In the genomic region with DNA sequence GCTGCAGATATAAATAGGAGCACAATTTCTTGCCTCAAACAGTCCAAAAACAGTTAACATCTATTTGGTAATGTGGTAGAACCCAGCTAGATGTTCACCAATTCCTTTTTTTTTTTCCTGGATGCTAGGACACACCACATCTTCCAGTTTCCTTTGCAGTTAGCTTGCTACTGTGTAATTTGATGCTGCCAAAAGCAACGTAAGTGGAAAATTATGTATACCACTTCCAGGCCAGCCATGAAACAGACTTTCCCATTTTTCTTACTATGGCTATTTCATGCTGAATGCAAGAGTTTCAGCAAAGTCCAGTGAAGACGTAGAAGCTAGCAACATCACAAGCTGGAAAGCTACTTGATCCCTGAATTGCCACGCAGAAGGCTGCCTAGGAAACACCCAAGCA, we compare ENCODE assay signal across 29 cellular contexts.
DNase-seq lines count a peak whose midpoint lies in the region; ATAC-seq and TF ChIP-seq lines count a peak whose summit lies in the region.
"Had no signal": no experiment of that assay in that cellular context is flagged by ENCODE, and none has a peak within 500 bp of the region (broad histone marks: within the 10 kb centered on the region; RNA-seq: fewer than 3 reads in every experiment).

No MANE protein-coding gene starts in this region.

- peaks cover 8% of the 10 kb centered on the region for H3K9me3 Mint-ChIP-seq in nephron progenitor cell
- H3K9me3 Mint-ChIP-seq: stimulated activated naive CD8-positive, alpha-beta T cell treated with anti-CD3 and anti-CD28 coated beads, Interleukin-15, Interleukin-2, amounts not matched to agents 100 ng/mL and 50 ng/mL, for 24 hours; T-helper 1 cell treated with Interleukin-12 subunit alpha and Interleukin-12 subunit beta and Interleukin-4 antibody, amounts not matched to agents 30 μg/mL and 1 μg/mL, for 36 hours had no signal

- H3K9me1 ChIP-seq in IMR-90 (ENCODE audit: insufficient read depth, low read length): no peaks in the 10 kb centered on the region

- peaks cover 14% of the 10 kb centered on the region for H3K4me1 Mint-ChIP-seq in nephron progenitor cell
- H3K4me1 Mint-ChIP-seq: B cell; CD4-positive, alpha-beta memory T cell had no signal

- H3K14ac ChIP-seq in IMR-90 (replicated peaks; ENCODE audit: low read depth, low read length): no peak overlapping the region

- DNase-seq in AG04450 (ENCODE audit: low read depth, low spot score) (peak; percentile 46), IMR-90 (peak; percentile 81), fibroblast of gingiva (ENCODE audit: low read depth) (peak; percentile 56), nephron progenitor cell (no peak), SKM-1 (lab: John Stamatoyannopoulos, UW; ENCODE audit: unreplicated experiment) (no peak), iPS-NIHi11 (ENCODE audit: low spot score) (no peak)
- DNase-seq: activated effector memory CD4-positive, alpha-beta T cell treated with anti-CD3 and anti-CD28 coated beads, Interleukin-2, amount 50 U/mL, for 16 hours; activated T-cell treated with anti-CD3 and anti-CD28 coated beads, Interleukin-2, amount 50 U/mL, for 24 hours; CD4-positive, alpha-beta memory T cell; effector CD8-positive, alpha-beta T cell; foreskin melanocyte; Kasumi-1; NCI-H146; NCI-H526; SK-N-SH; spleen; stimulated activated CD4-positive, alpha-beta T cell treated with anti-CD3 and anti-CD28 coated beads, Interleukin-2, amount 100 ng/mL, for 24 hours had no signal

- H3K9ac ChIP-seq in IMR-90 (ENCODE audit: low read depth, low read length): no peak overlapping the region
- H3K9ac ChIP-seq: SK-N-SH had no signal

- in situ Hi-C loops in IMR-90 (cut with MboI; ENCODE audit: low sequenced_read_pairs): no loop called here

- peak overlapping the region; percentile 2 for H3K27ac Mint-ChIP-seq in nephron progenitor cell
- H3K27ac Mint-ChIP-seq: activated naive CD8-positive, alpha-beta T cell; activated T-cell treated with anti-CD3 and anti-CD28 coated beads, Interleukin-2, amount 50 U/mL, for 24 hours; B cell; CD4-positive, alpha-beta memory T cell; stimulated activated naive CD8-positive, alpha-beta T cell treated with anti-CD3 and anti-CD28 coated beads, Interleukin-15, Interleukin-2, amounts not matched to agents 100 ng/mL and 50 ng/mL, for 24 hours; T-helper 1 cell treated with Interleukin-12 subunit alpha and Interleukin-12 subunit beta and Interleukin-4 antibody, amounts not matched to agents 30 μg/mL and 1 μg/mL, for 36 hours had no signal

- H2BK15ac ChIP-seq in IMR-90 (ENCODE audit: low read depth, low read length): no peak overlapping the region

- 33% methylated on average over 1 of the region's 3 CpGs; no CpG with 5 or more reads in 1 of the 2 experiments for WGBS in IMR-90 (ENCODE audit: extremely low coverage in 2 of 2, insufficient read length in 1 of 2), 2 experiments

- no peak for TF ChIP-seq RAD21 in IMR-90 (IDR thresholded peaks at IDR 0.05; ENCODE audit: low read length)

- H3K4me3 ChIP-seq in AG04450 (ENCODE audit: low read depth, low read length) (no peak overlapping the region), IMR-90 (ENCODE audit: insufficient read depth, low read depth, low read length) (no peak overlapping the region)
- H3K4me3 ChIP-seq: A549, coronary artery, lung, spleen, thoracic aorta had no signal

- H3K18ac ChIP-seq in IMR-90 (ENCODE audit: low read depth, low read length): no peak overlapping the region

- H4K8ac ChIP-seq in IMR-90 (ENCODE audit: low read depth in 2 of 2, low read length in 2 of 2): no peak overlapping the region

- H3K56ac ChIP-seq in IMR-90 (ENCODE audit: extremely low read depth, insufficient read depth, low read length): no peak overlapping the region

- H3K4ac ChIP-seq in IMR-90 (ENCODE audit: low read depth, low read length): no peak overlapping the region

- H2BK5ac ChIP-seq in IMR-90 (ENCODE audit: low read depth, low read length, poor library complexity, severe bottlenecking): no peak overlapping the region

- no peak overlapping the region for H3K4me2 ChIP-seq in IMR-90 (ENCODE audit: low read depth, low read length)
- H3K4me2 ChIP-seq: A549, SK-N-SH had no signal

- H2BK120ac ChIP-seq in IMR-90 (ENCODE audit: low read depth, low read length): no peak overlapping the region

- H3K36me3 ChIP-seq in IMR-90 (ENCODE audit: control insufficient read depth, insufficient read depth, low read length): no peaks in the 10 kb centered on the region
- H3K36me3 ChIP-seq: spleen, thoracic aorta had no signal

- no peak overlapping the region for H2BK20ac ChIP-seq in IMR-90 (ENCODE audit: low read depth, low read length)

- no peak overlapping the region for H3K4me3 Mint-ChIP-seq in nephron progenitor cell
- H3K4me3 Mint-ChIP-seq: activated naive CD8-positive, alpha-beta T cell; activated T-cell treated with anti-CD3 and anti-CD28 coated beads, Interleukin-2, amount 50 U/mL, for 24 hours; B cell; CD4-positive, alpha-beta memory T cell; stimulated activated naive CD8-positive, alpha-beta T cell treated with anti-CD3 and anti-CD28 coated beads, Interleukin-15, Interleukin-2, amounts not matched to agents 100 ng/mL and 50 ng/mL, for 24 hours; T-helper 1 cell treated with Interleukin-12 subunit alpha and Interleukin-12 subunit beta and Interleukin-4 antibody, amounts not matched to agents 30 μg/mL and 1 μg/mL, for 36 hours had no signal

- CTCF ChIA-PET in AG04450 (lab: Charles Lee) (no interaction called here), IMR-90 (lab: Yijun Ruan, JAX) (interaction anchor here (0.6 to 0.7 kb wide), 2 partner anchors 22 to 35 kb away, joined by 3 to 4 read pairs; no protein-coding TSS in a partner anchor)

- H3K27me3 ChIP-seq in AG04450 (ENCODE audit: control insufficient read depth, insufficient read depth, low read length): no peaks in the 10 kb centered on the region
- H3K27me3 ChIP-seq in IMR-90 (ENCODE audit: control insufficient read depth, insufficient read depth, low read length): no peaks in the 10 kb centered on the region
- H3K27me3 ChIP-seq: spleen had no signal

- H3K79me1 ChIP-seq in IMR-90 (ENCODE audit: low read depth in 1 of 2, low read length in 2 of 2): no peaks in the 10 kb centered on the region

- no peaks in the 10 kb centered on the region for H4K20me1 ChIP-seq in IMR-90 (ENCODE audit: insufficient read depth, low read length)

- intact Hi-C loops in IMR-90 (cut with micrococcal nuclease): no loop called here

- peak; percentile 66 for ATAC-seq in IMR-90 (ENCODE audit: low read depth)
- ATAC-seq in GM21528 (IDR thresholded peaks at IDR 0.05; ENCODE audit: low FRiP score, unreplicated experiment): no peak
- no peak for ATAC-seq in HG03460 (IDR thresholded peaks at IDR 0.05; ENCODE audit: unreplicated experiment)
- ATAC-seq: A549, HepG2, Right ventricle myocardium inferior had no signal

- H3K9me3 ChIP-seq in AG04450 (ENCODE audit: control insufficient read depth, insufficient read depth, low read length) (no peaks in the 10 kb centered on the region), IMR-90 (ENCODE audit: control insufficient read depth, insufficient read depth, low read length) (no peaks in the 10 kb centered on the region)
- H3K9me3 ChIP-seq: SK-N-SH, spleen, thoracic aorta had no signal

- TF ChIP-seq CTCF in AG04450 (IDR thresholded peaks at IDR 0.05; ENCODE audit: low read depth, low read length) (no peak), IMR-90 (conservative IDR thresholded peaks at IDR 0.05; ENCODE audit: low read depth, low read length) (no peak), nephron progenitor cell (IDR thresholded peaks at IDR 0.05) (no peak)

- no peaks in the 10 kb centered on the region for H3K27me3 Mint-ChIP-seq in nephron progenitor cell (ENCODE audit: low read depth, poor library complexity)
- H3K27me3 Mint-ChIP-seq: activated naive CD8-positive, alpha-beta T cell; activated T-cell treated with anti-CD3 and anti-CD28 coated beads, Interleukin-2, amount 50 U/mL, for 24 hours; B cell; CD4-positive, alpha-beta memory T cell; stimulated activated naive CD8-positive, alpha-beta T cell treated with anti-CD3 and anti-CD28 coated beads, Interleukin-15, Interleukin-2, amounts not matched to agents 100 ng/mL and 50 ng/mL, for 24 hours had no signal

- no peak overlapping the region for H4K91ac ChIP-seq in IMR-90 (ENCODE audit: insufficient read depth, low read depth, low read length)

- POLR2A ChIA-PET in AG04450 (lab: Yijun Ruan, JAX): no interaction called here
- POLR2A ChIA-PET in IMR-90 (lab: Charles Lee; ENCODE audit: unreplicated experiment): no interaction called here

- no peak overlapping the region for H2AFZ ChIP-seq in IMR-90 (replicated peaks; ENCODE audit: low read length, poor library complexity)

- H3K4me1 ChIP-seq in IMR-90 (ENCODE audit: control insufficient read depth, insufficient read depth, low read length): no peaks in the 10 kb centered on the region
- H3K4me1 ChIP-seq: A549, spleen had no signal

- H2AK5ac ChIP-seq in IMR-90 (ENCODE audit: low read depth, low read length): no peak overlapping the region

- peak overlapping the region; percentile 25 for H3K27ac ChIP-seq in AG04450 (ENCODE audit: low read depth, low read length)
- no peak overlapping the region for H3K27ac ChIP-seq in IMR-90 (ENCODE audit: insufficient read depth, low read length)
- H3K27ac ChIP-seq: A549, coronary artery, spleen, thoracic aorta had no signal

- TF ChIP-seq POLR2A in IMR-90 (IDR thresholded peaks at IDR 0.05; ENCODE audit: low read depth, low read length): no peak

- dilution Hi-C loops in IMR-90 (cut with HindIII; ENCODE audit: low sequenced_read_pairs, unreplicated experiment): no loop called here

- no peak overlapping the region for H2AK9ac ChIP-seq in IMR-90 (replicated peaks; ENCODE audit: low read depth, low read length, poor library complexity)

- H3K23ac ChIP-seq in IMR-90 (ENCODE audit: low read depth, low read length): no peak overlapping the region

- no peak overlapping the region for H4K5ac ChIP-seq in IMR-90 (ENCODE audit: low read depth, low read length)

- H3K36me3 Mint-ChIP-seq in nephron progenitor cell (ENCODE audit: low read depth): no peaks in the 10 kb centered on the region
- H3K36me3 Mint-ChIP-seq: activated naive CD8-positive, alpha-beta T cell; CD4-positive, alpha-beta memory T cell had no signal

- BruUV-seq in IMR-90 (replicated peaks; lab: Mats Ljungman, UMichigan): no TSS peak

TF ChIP-seq in IMR-90, 13 proteins besides CTCF, POLR2A, EP300 and RAD21 (continues in another document):
- no peak for TF ChIP-seq BHLHE40 (IDR thresholded peaks at IDR 0.05; ENCODE audit: low read depth, low read length)
- TF ChIP-seq, protein P1, sequence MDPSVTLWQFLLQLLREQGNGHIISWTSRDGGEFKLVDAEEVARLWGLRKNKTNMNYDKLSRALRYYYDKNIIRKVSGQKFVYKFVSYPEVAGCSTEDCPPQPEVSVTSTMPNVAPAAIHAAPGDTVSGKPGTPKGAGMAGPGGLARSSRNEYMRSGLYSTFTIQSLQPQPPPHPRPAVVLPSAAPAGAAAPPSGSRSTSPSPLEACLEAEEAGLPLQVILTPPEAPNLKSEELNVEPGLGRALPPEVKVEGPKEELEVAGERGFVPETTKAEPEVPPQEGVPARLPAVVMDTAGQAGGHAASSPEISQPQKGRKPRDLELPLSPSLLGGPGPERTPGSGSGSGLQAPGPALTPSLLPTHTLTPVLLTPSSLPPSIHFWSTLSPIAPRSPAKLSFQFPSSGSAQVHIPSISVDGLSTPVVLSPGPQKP (IDR thresholded peaks at IDR 0.05; ENCODE audit: borderline replicate concordance, low read depth, low read length): no peak

Comparison
In these comparisons a context has a peak if more than half of its experiments do, and no peak if none do; other contexts are left out.
1. DNase-seq: peak in AG04450 (single experiment), IMR-90 (single experiment) and fibroblast of gingiva (single experiment); none in nephron progenitor cell (single experiment), SKM-1 (single experiment) and iPS-NIHi11 (single experiment).